11 cellular contexts compared by ENCODE assay signal in genomic region chr15:89299896-89300295, GRCh38. TPM values are rescaled to one million over a fixed set of nuclear protein-coding genes. Genes with fewer than 3 reads are reported as not detected.
DNase-seq lines count a peak whose midpoint lies in the region; ATAC-seq, FAIRE-seq and TF ChIP-seq lines count a peak whose summit lies in the region.
"Had no signal": no experiment of that assay in that cellular context is flagged by ENCODE, and none has a peak within 500 bp of the region (broad histone marks: within the 10 kb centered on the region; RNA-seq: fewer than 3 reads in every experiment).

No MANE protein-coding gene starts in this region.

- TF ChIP-seq RAD21 in HepG2 (CRISPR knock-in tag; IDR thresholded peaks at IDR 0.05): no peak

- H3K4me2 ChIP-seq in HepG2 (ENCODE audit: low read depth, low read length): no peak overlapping the region

- H3K27me3 ChIP-seq in A673 (replicated peaks; ENCODE audit: insufficient read depth, low read depth, low read length, poor library complexity): no peaks in the 10 kb centered on the region
- H3K27me3 ChIP-seq in HepG2 (ENCODE audit: control insufficient read depth in 1 of 2, insufficient read depth in 2 of 2, low read length in 2 of 2): no peaks in the 10 kb centered on the region; a peak in 1 of 5 replicates
- no peaks in the 10 kb centered on the region for H3K27me3 ChIP-seq in sigmoid colon

- H3K9me3 ChIP-seq in A673 (ENCODE audit: low read depth, low read length, poor library complexity, severe bottlenecking) (no peaks in the 10 kb centered on the region), HepG2 (ENCODE audit: low read length) (no peaks in the 10 kb centered on the region), sigmoid colon (no peaks in the 10 kb centered on the region)

- H2AFZ ChIP-seq in HepG2 (ENCODE audit: low read length): no peak overlapping the region

- POLR2A ChIA-PET in A673 (lab: Charles Lee; ENCODE audit: low non-redundant PET): no interaction called here
- POLR2A ChIA-PET in HepG2 (lab: Yijun Ruan, JAX): no interaction called here

- FAIRE-seq in HepG2 (lab: Jason Lieb, UNC): no peak

- no peak for TF ChIP-seq EP300 in HepG2 (IDR thresholded peaks at IDR 0.05; ENCODE audit: low read depth in 2 of 2, low read length in 2 of 2)
- TF ChIP-seq EP300 in HepG2 (CRISPR knock-in tag; IDR thresholded peaks at IDR 0.05; ENCODE audit: borderline replicate concordance): no peak
- no peak for TF ChIP-seq EP300 in sigmoid colon (IDR thresholded peaks at IDR 0.05)

- no peak overlapping the region for H3K27ac ChIP-seq in A673 (ENCODE audit: low read depth, low read length, poor library complexity, severe bottlenecking)
- no peak overlapping the region for H3K27ac ChIP-seq in HepG2 (ENCODE audit: extremely low read length, insufficient read depth, low read length)
- no peak overlapping the region for H3K27ac ChIP-seq in sigmoid colon

- H4K20me1 ChIP-seq in HepG2 (ENCODE audit: insufficient read depth, low read length): no peaks in the 10 kb centered on the region

- no TSS peak for BruUV-seq in A673 (replicated peaks; lab: Mats Ljungman, UMichigan)
- no TSS peak for BruUV-seq in HepG2 (replicated peaks; lab: Mats Ljungman, UMichigan)

- intact Hi-C loops in A673 (cut with micrococcal nuclease; ENCODE audit: unreplicated experiment) (no loop called here), HepG2 (cut with micrococcal nuclease; ENCODE audit: unreplicated experiment) (loop anchor here (10.0 kb wide), 1 partner anchor 95 kb away; no protein-coding TSS in a partner anchor), sigmoid colon (cut with DNase I) (loop anchor here (2.0 kb wide), 1 partner anchor 93 kb away; no protein-coding TSS in a partner anchor)

- H3K36me3 ChIP-seq in A673 (ENCODE audit: insufficient read depth, low read length, poor library complexity, severe bottlenecking) (peaks cover 51% of the 10 kb centered on the region), HepG2 (replicated peaks in 1 of 2; ENCODE audit: control insufficient read depth in 1 of 2, insufficient read depth in 2 of 2, low read length in 2 of 2) (peaks cover 5 to 26% of the 10 kb centered on the region in 2 experiments), sigmoid colon (no peaks in the 10 kb centered on the region)

- in situ Hi-C loops in astrocyte of the spinal cord (cut with HindIII; ENCODE audit: low sequenced_read_pairs): no loop called here
- in situ Hi-C loops in HepG2 (cut with HindIII; ENCODE audit: extremely low pct_ligation_motif_present, low pct_unique_long_range_greater_than_20kb): loop anchor here (10.0 kb wide), 1 partner anchor 95 kb away; no protein-coding TSS in a partner anchor

- no peaks in the 10 kb centered on the region for H3K4me1 ChIP-seq in A673 (ENCODE audit: insufficient read depth, low read length, poor library complexity, severe bottlenecking)
- no peaks in the 10 kb centered on the region for H3K4me1 ChIP-seq in HepG2 (ENCODE audit: insufficient read depth, low read length)
- H3K4me1 ChIP-seq in sigmoid colon: no peaks in the 10 kb centered on the region

- no peaks in the 10 kb centered on the region for H3K79me2 ChIP-seq in HepG2 (ENCODE audit: insufficient read depth, low read length)

- TF ChIP-seq CTCF in A673 (conservative IDR thresholded peaks at IDR 0.05; ENCODE audit: low read depth, low read length) (peak; percentile 23; the same call in 1 of the 2 replicates), astrocyte of the spinal cord (IDR thresholded peaks at IDR 0.05; ENCODE audit: low read depth, low read length) (peak; percentile 35), HepG2 (CRISPR knock-in tag; IDR thresholded peaks at IDR 0.05) (peak; percentile 34), sigmoid colon (IDR thresholded peaks at IDR 0.05) (no peak)

- no peak overlapping the region for H3K9ac ChIP-seq in HepG2 (ENCODE audit: insufficient read depth, low read depth, low read length)

- DNase-seq in A673 (ENCODE audit: low spot score) (no peak), GM04504 (ENCODE audit: low read depth) (peak; percentile 12), astrocyte of the spinal cord (ENCODE audit: low read depth, low spot score) (peak; percentile 43), HepG2 (ENCODE audit: low spot score) (no peak), sigmoid colon (no peak)
- no peak for DNase-seq in stimulated activated CD4-positive, alpha-beta T cell treated with anti-CD3 and anti-CD28 coated beads, Interleukin-2, amount 100 ng/mL, for 48 hours
- DNase-seq: activated effector memory CD4-positive, alpha-beta T cell treated with Interleukin-2 at 50 U/mL for 16 hours; DMS153; occipital lobe had no signal

- CTCF ChIA-PET in A673 (lab: Charles Lee) (interaction anchor here (1.0 kb wide), 1 partner anchor 93 kb away, joined by 8 read pairs; no protein-coding TSS in a partner anchor), HepG2 (lab: Yijun Ruan, JAX; ENCODE audit: low intra/inter-chr PET ratio, low total read pairs) (no interaction called here)

- ATAC-seq in HepG2: peak; percentile 33; the same call in 1 of the 3 replicates
- no peak for ATAC-seq in GM21825 (IDR thresholded peaks at IDR 0.05; ENCODE audit: unreplicated experiment)
- no peak for ATAC-seq in HG03095 (IDR thresholded peaks at IDR 0.05; ENCODE audit: unreplicated experiment)

- H3K4me3 ChIP-seq in A673 (ENCODE audit: low read depth, low read length, poor library complexity, severe bottlenecking) (no peak overlapping the region), astrocyte of the spinal cord (ENCODE audit: low read depth, low read length) (no peak overlapping the region), HepG2 (replicated peaks in 1 of 3; ENCODE audit: insufficient read depth in 1 of 3, low read depth in 2 of 3, low read length in 3 of 3) (no peak overlapping the region), sigmoid colon (no peak overlapping the region)

- no peak for TF ChIP-seq POLR2A in HepG2 (IDR thresholded peaks at IDR 0.05; ENCODE audit: insufficient read depth in 1 of 2, low read depth in 2 of 2, low read length in 2 of 2)
- no peak for TF ChIP-seq POLR2A in sigmoid colon (IDR thresholded peaks at IDR 0.05)

RNA-seq across cellular contexts. Expression of gene POLG, which starts 34.7 kb away (rescaled TPM):
- total RNA-seq in A673 (2021) (63.5 and 166 TPM in 2 replicates), HepG2 (2016; rRNA removed; fragmentation: Illumina TruSeq; extraction: Trizol) (19.1 and 35.5 TPM in 2 replicates), sigmoid colon (10 to 100 TPM; 37.7 to 43.4 (median 39.8) TPM)
- total RNA-seq in HepG2 (2016; cell fraction: cytosol; rRNA removed; fragmentation: Illumina TruSeq; extraction: Trizol; ENCODE audit: low read depth): 6.9 and 8.0 TPM in 2 replicates
- 16.0 and 36.6 TPM in 2 replicates for total RNA-seq in HepG2 (2016; cell fraction: insoluble cytoplasmic fraction; rRNA removed; fragmentation: Illumina TruSeq; extraction: Trizol)
- total RNA-seq in HepG2 (2016; cell fraction: membrane; rRNA removed; fragmentation: Illumina TruSeq; extraction: Trizol): 11.4 and 21.6 TPM in 2 replicates
- 38.6 and 60.2 TPM in 2 replicates for total RNA-seq in HepG2 (2016; cell fraction: nucleus; rRNA removed; fragmentation: Illumina TruSeq; extraction: Trizol)
- polyA plus RNA-seq in HepG2 (2011; rRNA removed) (25.7 and 26.6 TPM in 2 replicates), sigmoid colon (10 to 100 TPM; 25.2 to 43.2 (median 28.0) TPM)
- polyA plus RNA-seq in HepG2 (2011; cell fraction: cytosol; rRNA removed): 13.7 and 15.2 TPM in 2 replicates
- polyA plus RNA-seq in HepG2 (2011; cell fraction: nucleus; rRNA removed): 142 and 145 TPM in 2 replicates
- polyA plus RNA-seq in HepG2 (2012): 28.3 and 36.3 TPM in 2 replicates
- 3.7 and 4.1 TPM in 2 replicates for polyA plus RNA-seq in HepG2 (2016; cell fraction: cytosol; fragmentation: Illumina TruSeq; extraction: Trizol; ENCODE audit: low read depth)
- polyA plus RNA-seq in HepG2 (2016; cell fraction: insoluble cytoplasmic fraction; fragmentation: Illumina TruSeq; extraction: Trizol; ENCODE audit: low read depth): 16.4 and 17.4 TPM in 2 replicates
- 6.7 and 7.3 TPM in 2 replicates for polyA plus RNA-seq in HepG2 (2016; cell fraction: membrane; fragmentation: Illumina TruSeq; extraction: Trizol; ENCODE audit: low read depth)
- 82.0 and 91.8 TPM in 2 replicates for polyA plus RNA-seq in HepG2 (2016; cell fraction: nucleus; fragmentation: Illumina TruSeq; extraction: Trizol; ENCODE audit: insufficient read depth, low read depth)
- 52.1 and 71.8 TPM in 2 replicates for polyA minus RNA-seq in HepG2 (2011; rRNA and poly(A)+ RNA removed; ENCODE audit: low replicate concordance)
- 13.2 and 24.3 TPM in 2 replicates for polyA minus RNA-seq in HepG2 (2011; cell fraction: cytosol; rRNA and poly(A)+ RNA removed)
- 84.7 and 98.0 TPM in 2 replicates for polyA minus RNA-seq in HepG2 (2011; cell fraction: nucleus; rRNA and poly(A)+ RNA removed)

RNA-seq across cellular contexts. Expression of gene FANCI, which starts 56.1 kb away (rescaled TPM):
- total RNA-seq in A673 (2021) (163 and 175 TPM in 2 replicates), HepG2 (2016; rRNA removed; fragmentation: Illumina TruSeq; extraction: Trizol) (68.8 and 99.2 TPM in 2 replicates), sigmoid colon (1 to 10 TPM; 2.0 to 5.2 (median 3.3) TPM)
- 12.0 and 12.8 TPM in 2 replicates for total RNA-seq in HepG2 (2016; cell fraction: cytosol; rRNA removed; fragmentation: Illumina TruSeq; extraction: Trizol; ENCODE audit: low read depth)
- total RNA-seq in HepG2 (2016; cell fraction: insoluble cytoplasmic fraction; rRNA removed; fragmentation: Illumina TruSeq; extraction: Trizol): 67.0 and 92.2 TPM in 2 replicates
- total RNA-seq in HepG2 (2016; cell fraction: membrane; rRNA removed; fragmentation: Illumina TruSeq; extraction: Trizol): 23.1 and 27.0 TPM in 2 replicates
- 88.5 and 91.5 TPM in 2 replicates for total RNA-seq in HepG2 (2016; cell fraction: nucleus; rRNA removed; fragmentation: Illumina TruSeq; extraction: Trizol)
- polyA plus RNA-seq in HepG2 (2011; rRNA removed) (10.4 and 15.7 TPM in 2 replicates), sigmoid colon (10 to 100 TPM in 1 of 3 donors, 1 to 10 TPM in 2; 2.3 to 16.0 (median 2.4) TPM)
- 6.7 and 6.9 TPM in 2 replicates for polyA plus RNA-seq in HepG2 (2011; cell fraction: cytosol; rRNA removed)
- 16.3 and 28.4 TPM in 2 replicates for polyA plus RNA-seq in HepG2 (2011; cell fraction: nucleus; rRNA removed)
- 14.9 and 23.3 TPM in 2 replicates for polyA plus RNA-seq in HepG2 (2012)
- polyA plus RNA-seq in HepG2 (2016; cell fraction: cytosol; fragmentation: Illumina TruSeq; extraction: Trizol; ENCODE audit: low read depth): 4.4 and 5.3 TPM in 2 replicates
- polyA plus RNA-seq in HepG2 (2016; cell fraction: insoluble cytoplasmic fraction; fragmentation: Illumina TruSeq; extraction: Trizol; ENCODE audit: low read depth): 41.9 and 46.3 TPM in 2 replicates
- polyA plus RNA-seq in HepG2 (2016; cell fraction: membrane; fragmentation: Illumina TruSeq; extraction: Trizol; ENCODE audit: low read depth): 7.1 and 9.0 TPM in 2 replicates
- polyA plus RNA-seq in HepG2 (2016; cell fraction: nucleus; fragmentation: Illumina TruSeq; extraction: Trizol; ENCODE audit: insufficient read depth, low read depth): 81.0 and 91.9 TPM in 2 replicates
- polyA minus RNA-seq in HepG2 (2011; rRNA and poly(A)+ RNA removed; ENCODE audit: low replicate concordance): 18.2 and 76.1 TPM in 2 replicates
- 15.2 and 17.1 TPM in 2 replicates for polyA minus RNA-seq in HepG2 (2011; cell fraction: cytosol; rRNA and poly(A)+ RNA removed)
- polyA minus RNA-seq in HepG2 (2011; cell fraction: nucleus; rRNA and poly(A)+ RNA removed): 43.0 and 46.0 TPM in 2 replicates

Comparison
In these comparisons a context has a peak if more than half of its experiments do, and no peak if none do; other contexts are left out.
1. DNase-seq: peak in GM04504 (single experiment) and astrocyte of the spinal cord (single experiment); none in A673 (single experiment), HepG2 (single experiment), stimulated activated CD4-positive, alpha-beta T cell treated with anti-CD3 and anti-CD28 coated beads, Interleukin-2, amount 100 ng/mL, for 48 hours (0 of 2) and sigmoid colon (single experiment).
2. CTCF ChIP-seq: peak in A673 (single experiment), astrocyte of the spinal cord (single experiment) and HepG2 (single experiment); none in sigmoid colon (0 of 4).